Comparison of ENCODE assay signal across 3 cellular contexts in the genomic region with DNA sequence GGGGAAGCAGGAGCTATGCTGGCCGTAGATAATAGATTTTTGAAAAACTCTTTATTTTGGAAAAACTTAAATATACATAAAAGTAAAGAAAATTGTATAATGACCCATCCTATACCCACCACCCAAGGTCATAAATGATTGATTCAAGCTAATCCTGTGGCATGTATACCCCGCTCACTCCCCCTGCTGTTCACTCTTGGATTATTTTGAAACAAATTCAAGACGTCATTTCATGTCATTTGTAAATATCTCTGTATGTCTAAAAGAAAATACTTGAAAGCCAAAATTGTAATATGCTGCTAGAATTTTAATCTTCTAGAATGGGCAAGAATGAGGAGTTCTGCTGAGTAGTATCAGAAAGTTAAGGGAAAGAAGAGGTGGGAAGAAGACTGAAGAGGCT.
TF ChIP-seq lines count a peak whose summit lies in the region.

No MANE protein-coding gene starts in this region.

TF ChIP-seq in A549, 52 proteins besides CTCF, POLR2A, EP300 and RAD21 (continued from another document):
- TF ChIP-seq CHD4 (IDR thresholded peaks at IDR 0.05; ENCODE audit: borderline replicate concordance), result no peak
- TF ChIP-seq, protein P1, sequence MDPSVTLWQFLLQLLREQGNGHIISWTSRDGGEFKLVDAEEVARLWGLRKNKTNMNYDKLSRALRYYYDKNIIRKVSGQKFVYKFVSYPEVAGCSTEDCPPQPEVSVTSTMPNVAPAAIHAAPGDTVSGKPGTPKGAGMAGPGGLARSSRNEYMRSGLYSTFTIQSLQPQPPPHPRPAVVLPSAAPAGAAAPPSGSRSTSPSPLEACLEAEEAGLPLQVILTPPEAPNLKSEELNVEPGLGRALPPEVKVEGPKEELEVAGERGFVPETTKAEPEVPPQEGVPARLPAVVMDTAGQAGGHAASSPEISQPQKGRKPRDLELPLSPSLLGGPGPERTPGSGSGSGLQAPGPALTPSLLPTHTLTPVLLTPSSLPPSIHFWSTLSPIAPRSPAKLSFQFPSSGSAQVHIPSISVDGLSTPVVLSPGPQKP (IDR thresholded peaks at IDR 0.05; ENCODE audit: low read depth, low read length), result no peak
- no peak for TF ChIP-seq NFE2L2 (conservative IDR thresholded peaks at IDR 0.05; ENCODE audit: low read length)
- TF ChIP-seq, protein P2, sequence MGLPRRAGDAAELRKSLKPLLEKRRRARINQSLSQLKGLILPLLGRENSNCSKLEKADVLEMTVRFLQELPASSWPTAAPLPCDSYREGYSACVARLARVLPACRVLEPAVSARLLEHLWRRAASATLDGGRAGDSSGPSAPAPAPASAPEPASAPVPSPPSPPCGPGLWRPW (IDR thresholded peaks at IDR 0.05), result no peak
- TF ChIP-seq, protein P3, sequence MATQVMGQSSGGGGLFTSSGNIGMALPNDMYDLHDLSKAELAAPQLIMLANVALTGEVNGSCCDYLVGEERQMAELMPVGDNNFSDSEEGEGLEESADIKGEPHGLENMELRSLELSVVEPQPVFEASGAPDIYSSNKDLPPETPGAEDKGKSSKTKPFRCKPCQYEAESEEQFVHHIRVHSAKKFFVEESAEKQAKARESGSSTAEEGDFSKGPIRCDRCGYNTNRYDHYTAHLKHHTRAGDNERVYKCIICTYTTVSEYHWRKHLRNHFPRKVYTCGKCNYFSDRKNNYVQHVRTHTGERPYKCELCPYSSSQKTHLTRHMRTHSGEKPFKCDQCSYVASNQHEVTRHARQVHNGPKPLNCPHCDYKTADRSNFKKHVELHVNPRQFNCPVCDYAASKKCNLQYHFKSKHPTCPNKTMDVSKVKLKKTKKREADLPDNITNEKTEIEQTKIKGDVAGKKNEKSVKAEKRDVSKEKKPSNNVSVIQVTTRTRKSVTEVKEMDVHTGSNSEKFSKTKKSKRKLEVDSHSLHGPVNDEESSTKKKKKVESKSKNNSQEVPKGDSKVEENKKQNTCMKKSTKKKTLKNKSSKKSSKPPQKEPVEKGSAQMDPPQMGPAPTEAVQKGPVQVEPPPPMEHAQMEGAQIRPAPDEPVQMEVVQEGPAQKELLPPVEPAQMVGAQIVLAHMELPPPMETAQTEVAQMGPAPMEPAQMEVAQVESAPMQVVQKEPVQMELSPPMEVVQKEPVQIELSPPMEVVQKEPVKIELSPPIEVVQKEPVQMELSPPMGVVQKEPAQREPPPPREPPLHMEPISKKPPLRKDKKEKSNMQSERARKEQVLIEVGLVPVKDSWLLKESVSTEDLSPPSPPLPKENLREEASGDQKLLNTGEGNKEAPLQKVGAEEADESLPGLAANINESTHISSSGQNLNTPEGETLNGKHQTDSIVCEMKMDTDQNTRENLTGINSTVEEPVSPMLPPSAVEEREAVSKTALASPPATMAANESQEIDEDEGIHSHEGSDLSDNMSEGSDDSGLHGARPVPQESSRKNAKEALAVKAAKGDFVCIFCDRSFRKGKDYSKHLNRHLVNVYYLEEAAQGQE (IDR thresholded peaks at IDR 0.05), result no peak
- no peak for TF ChIP-seq ZNF302 (CRISPR knock-in tag; IDR thresholded peaks at IDR 0.05)
- TF ChIP-seq HDAC2 (IDR thresholded peaks at IDR 0.05), result no peak
- TF ChIP-seq HEYL (CRISPR knock-in tag; IDR thresholded peaks at IDR 0.05), result no peak
- TF ChIP-seq ZC3H11A (IDR thresholded peaks at IDR 0.05), result no peak
- no peak for TF ChIP-seq CBX8 (IDR thresholded peaks at IDR 0.05)
- TF ChIP-seq EHMT2 (IDR thresholded peaks at IDR 0.05; ENCODE audit: low read depth), result no peak
- no peak for TF ChIP-seq GATA3 (IDR thresholded peaks at IDR 0.05; ENCODE audit: borderline replicate concordance)
- no peak for TF ChIP-seq EHF (CRISPR knock-in tag; IDR thresholded peaks at IDR 0.05)
- TF ChIP-seq, protein P4, sequence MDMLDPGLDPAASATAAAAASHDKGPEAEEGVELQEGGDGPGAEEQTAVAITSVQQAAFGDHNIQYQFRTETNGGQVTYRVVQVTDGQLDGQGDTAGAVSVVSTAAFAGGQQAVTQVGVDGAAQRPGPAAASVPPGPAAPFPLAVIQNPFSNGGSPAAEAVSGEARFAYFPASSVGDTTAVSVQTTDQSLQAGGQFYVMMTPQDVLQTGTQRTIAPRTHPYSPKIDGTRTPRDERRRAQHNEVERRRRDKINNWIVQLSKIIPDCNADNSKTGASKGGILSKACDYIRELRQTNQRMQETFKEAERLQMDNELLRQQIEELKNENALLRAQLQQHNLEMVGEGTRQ (IDR thresholded peaks at IDR 0.05), result no peak

TF ChIP-seq in GM23338, 12 proteins besides CTCF, POLR2A, EP300 and RAD21 (continued from another document):
- TF ChIP-seq, protein P3 (IDR thresholded peaks at IDR 0.05; ENCODE audit: unreplicated experiment), result no peak
- TF ChIP-seq JUNB (IDR thresholded peaks at IDR 0.05; ENCODE audit: unreplicated experiment) (no peak), EZH2 (IDR thresholded peaks at IDR 0.05; ENCODE audit: low read depth, unreplicated experiment) (no peak), EZH2phosphoT487 (IDR thresholded peaks at IDR 0.05; ENCODE audit: unreplicated experiment) (no peak), POLR2AphosphoS5 (IDR thresholded peaks at IDR 0.05; ENCODE audit: low read depth) (no peak)

TF ChIP-seq in WTC11, 78 proteins besides CTCF, POLR2A, EP300 and RAD21 (continued from another document):
- TF ChIP-seq, protein P5, sequence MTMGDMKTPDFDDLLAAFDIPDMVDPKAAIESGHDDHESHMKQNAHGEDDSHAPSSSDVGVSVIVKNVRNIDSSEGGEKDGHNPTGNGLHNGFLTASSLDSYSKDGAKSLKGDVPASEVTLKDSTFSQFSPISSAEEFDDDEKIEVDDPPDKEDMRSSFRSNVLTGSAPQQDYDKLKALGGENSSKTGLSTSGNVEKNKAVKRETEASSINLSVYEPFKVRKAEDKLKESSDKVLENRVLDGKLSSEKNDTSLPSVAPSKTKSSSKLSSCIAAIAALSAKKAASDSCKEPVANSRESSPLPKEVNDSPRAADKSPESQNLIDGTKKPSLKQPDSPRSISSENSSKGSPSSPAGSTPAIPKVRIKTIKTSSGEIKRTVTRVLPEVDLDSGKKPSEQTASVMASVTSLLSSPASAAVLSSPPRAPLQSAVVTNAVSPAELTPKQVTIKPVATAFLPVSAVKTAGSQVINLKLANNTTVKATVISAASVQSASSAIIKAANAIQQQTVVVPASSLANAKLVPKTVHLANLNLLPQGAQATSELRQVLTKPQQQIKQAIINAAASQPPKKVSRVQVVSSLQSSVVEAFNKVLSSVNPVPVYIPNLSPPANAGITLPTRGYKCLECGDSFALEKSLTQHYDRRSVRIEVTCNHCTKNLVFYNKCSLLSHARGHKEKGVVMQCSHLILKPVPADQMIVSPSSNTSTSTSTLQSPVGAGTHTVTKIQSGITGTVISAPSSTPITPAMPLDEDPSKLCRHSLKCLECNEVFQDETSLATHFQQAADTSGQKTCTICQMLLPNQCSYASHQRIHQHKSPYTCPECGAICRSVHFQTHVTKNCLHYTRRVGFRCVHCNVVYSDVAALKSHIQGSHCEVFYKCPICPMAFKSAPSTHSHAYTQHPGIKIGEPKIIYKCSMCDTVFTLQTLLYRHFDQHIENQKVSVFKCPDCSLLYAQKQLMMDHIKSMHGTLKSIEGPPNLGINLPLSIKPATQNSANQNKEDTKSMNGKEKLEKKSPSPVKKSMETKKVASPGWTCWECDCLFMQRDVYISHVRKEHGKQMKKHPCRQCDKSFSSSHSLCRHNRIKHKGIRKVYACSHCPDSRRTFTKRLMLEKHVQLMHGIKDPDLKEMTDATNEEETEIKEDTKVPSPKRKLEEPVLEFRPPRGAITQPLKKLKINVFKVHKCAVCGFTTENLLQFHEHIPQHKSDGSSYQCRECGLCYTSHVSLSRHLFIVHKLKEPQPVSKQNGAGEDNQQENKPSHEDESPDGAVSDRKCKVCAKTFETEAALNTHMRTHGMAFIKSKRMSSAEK (CRISPR knock-in tag; IDR thresholded peaks at IDR 0.05; ENCODE audit: borderline replicate concordance), result no peak
- no peak for TF ChIP-seq OVOL2 (CRISPR knock-in tag; IDR thresholded peaks at IDR 0.05; ENCODE audit: borderline replicate concordance)
- TF ChIP-seq JUN (CRISPR knock-in tag; IDR thresholded peaks at IDR 0.05), result no peak
- TF ChIP-seq, protein P6, sequence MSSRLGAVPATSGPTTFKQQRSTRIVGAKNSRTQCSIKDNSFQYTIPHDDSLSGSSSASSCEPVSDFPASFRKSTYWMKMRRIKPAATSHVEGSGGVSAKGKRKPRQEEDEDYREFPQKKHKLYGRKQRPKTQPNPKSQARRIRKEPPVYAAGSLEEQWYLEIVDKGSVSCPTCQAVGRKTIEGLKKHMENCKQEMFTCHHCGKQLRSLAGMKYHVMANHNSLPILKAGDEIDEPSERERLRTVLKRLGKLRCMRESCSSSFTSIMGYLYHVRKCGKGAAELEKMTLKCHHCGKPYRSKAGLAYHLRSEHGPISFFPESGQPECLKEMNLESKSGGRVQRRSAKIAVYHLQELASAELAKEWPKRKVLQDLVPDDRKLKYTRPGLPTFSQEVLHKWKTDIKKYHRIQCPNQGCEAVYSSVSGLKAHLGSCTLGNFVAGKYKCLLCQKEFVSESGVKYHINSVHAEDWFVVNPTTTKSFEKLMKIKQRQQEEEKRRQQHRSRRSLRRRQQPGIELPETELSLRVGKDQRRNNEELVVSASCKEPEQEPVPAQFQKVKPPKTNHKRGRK (CRISPR knock-in tag; IDR thresholded peaks at IDR 0.05; ENCODE audit: borderline replicate concordance), result no peak
- no peak for TF ChIP-seq MYBL2 (CRISPR knock-in tag; IDR thresholded peaks at IDR 0.05)
- no peak for TF ChIP-seq IRF2 (CRISPR knock-in tag; IDR thresholded peaks at IDR 0.05; ENCODE audit: borderline replicate concordance, low read depth)
- no peak for TF ChIP-seq ZNF219 (CRISPR knock-in tag; IDR thresholded peaks at IDR 0.05; ENCODE audit: borderline replicate concordance)
- no peak for TF ChIP-seq NR1H2 (CRISPR knock-in tag; IDR thresholded peaks at IDR 0.05)
- no peak for TF ChIP-seq JAZF1 (CRISPR knock-in tag; IDR thresholded peaks at IDR 0.05)
